ENCODE assay signal across 37 cellular contexts in the genomic region with DNA sequence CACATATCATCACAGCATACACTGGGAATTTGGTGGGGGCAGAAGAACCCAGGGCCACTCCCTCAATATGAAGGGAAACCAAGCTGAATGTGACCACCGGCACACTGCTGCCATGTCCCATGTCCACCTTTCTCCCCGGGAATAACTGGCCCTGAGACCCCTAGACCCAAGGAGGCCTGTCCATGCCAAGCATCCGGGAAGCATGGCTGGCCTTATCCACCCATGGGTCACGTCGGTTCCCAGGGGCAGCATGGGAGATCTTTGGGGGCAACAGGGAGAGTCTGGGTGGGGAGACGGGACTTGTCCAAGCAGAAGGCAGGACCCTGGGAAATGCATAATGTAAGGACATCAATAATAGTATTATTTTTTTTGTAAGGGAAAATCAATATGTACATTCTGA. TPM values are rescaled to one million over a fixed set of nuclear protein-coding genes. Genes with fewer than 3 reads are reported as not detected.
"Had no signal": no experiment of that assay in that cellular context is flagged by ENCODE, and none has a peak within 500 bp of the region (broad histone marks: within the 10 kb centered on the region; RNA-seq: fewer than 3 reads in every experiment).

No MANE protein-coding gene starts in this region.

- H3K27ac ChIP-seq: adrenal gland, breast epithelium, cardiac muscle cell, colonic mucosa, gastrocnemius medialis, WERI-Rb-1 had no signal

- H3K9me3 ChIP-seq: adrenal gland, breast epithelium, colonic mucosa, gastrocnemius medialis had no signal

- DNase-seq: activated CD4-positive, alpha-beta memory T cell treated with anti-CD3 and anti-CD28 coated beads for 36 hours; activated CD4-positive, alpha-beta T cell treated with anti-CD3 and anti-CD28 coated beads for 36 hours; activated CD4-positive, alpha-beta T cell treated with anti-CD3 and anti-CD28 coated beads, Interleukin-2, amount 10 ng/mL, durations not matched to agents 24 days and 14 days; activated CD4-positive, CD25-positive, alpha-beta regulatory T cell; activated CD4-positive, CD25-positive, alpha-beta regulatory T cell treated with anti-CD3 and anti-CD28 coated beads, Interleukin-2, amount 50 U/mL, for 72 hours; activated CD8-positive, alpha-beta memory T cell treated with anti-CD3 and anti-CD28 coated beads, Interleukin-2, amount 10 ng/mL, durations not matched to agents 7 days and 5 days; activated CD8-positive, alpha-beta memory T cell treated with anti-CD3 and anti-CD28 coated beads, Interleukin-2, amount 50 U/mL, for 4 hours; activated CD8-positive, alpha-beta T cell treated with anti-CD3 and anti-CD28 coated beads, Interleukin-2, amount 10 ng/mL, durations not matched to agents 7 days and 5 days; activated effector memory CD4-positive, alpha-beta T cell treated with anti-CD3 and anti-CD28 coated beads, Interleukin-2, amount 50 U/mL, for 16 hours; activated naive CD4-positive, alpha-beta T cell treated with anti-CD3 and anti-CD28 coated beads for 36 hours; activated naive CD8-positive, alpha-beta T cell treated with anti-CD3 and anti-CD28 coated beads for 36 hours; activated naive CD8-positive, alpha-beta T cell treated with anti-CD3 and anti-CD28 coated beads, Interleukin-2, amount 50 U/mL, for 24 hours; activated T-cell treated with anti-CD3 and anti-CD28 coated beads, Interleukin-2, amount 50 U/mL, for 1 hour; activated T-cell treated with anti-CD3 and anti-CD28 coated beads, Interleukin-2, amount 50 U/mL, for 48 hours; adrenal gland; amygdala; central memory CD4-positive, alpha-beta T cell; cerebellar nuclear complex; colonic mucosa; effector CD8-positive, alpha-beta T cell; foreskin fibroblast; gastrocnemius medialis; glutamatergic neuron; T-helper 1 cell; T-helper 17 cell; T1000; WERI-Rb-1 had no signal

- H3K36me3 ChIP-seq: adrenal gland, breast epithelium, colonic mucosa, gastrocnemius medialis had no signal

- H3K9me3 Mint-ChIP-seq: activated CD4-positive, alpha-beta memory T cell treated with anti-CD3 and anti-CD28 coated beads for 36 hours; activated CD4-positive, alpha-beta T cell treated with anti-CD3 and anti-CD28 coated beads, Interleukin-2, amount 10 ng/mL, durations not matched to agents 24 days and 14 days; activated naive CD4-positive, alpha-beta T cell treated with anti-CD3 and anti-CD28 coated beads for 36 hours; activated naive CD4-positive, alpha-beta T cell treated with anti-CD3 and anti-CD28 coated beads, Interleukin-2, amount 50 U/mL, for 24 hours; activated naive CD8-positive, alpha-beta T cell treated with anti-CD3 and anti-CD28 coated beads for 36 hours; activated naive CD8-positive, alpha-beta T cell treated with anti-CD3 and anti-CD28 coated beads, Interleukin-2, amount 50 U/mL, for 24 hours; activated T-helper 1 cell treated with anti-CD3 and anti-CD28 coated beads, Interleukin-12 subunit alpha, Interleukin-12 subunit beta, Interleukin-2, Interleukin-4 antibody, amounts not matched to agents 30 ng/mL and 10 ng/mL and 1 ng/mL, durations not matched to agents 14 hours and 24 hours and 36 hours; activated T-helper 2 cell treated with anti-CD3 and anti-CD28 coated beads, Interferon-gamma antibody, Interleukin-2, Interleukin-4, amounts not matched to agents 10 μg/mL and 5 μg/mL and 100 μg/mL, durations not matched to agents 14 hours and 24 hours and 36 hours; brain; T-helper 2 cell treated with Interferon-gamma antibody and Interleukin-4, amounts not matched to agents 5 μg/mL and 100 μg/mL, for 36 hours had no signal

- ATAC-seq: activated CD4-positive, alpha-beta T cell treated with anti-CD3 and anti-CD28 coated beads for 36 hours; activated CD8-positive, alpha-beta memory T cell treated with anti-CD3 and anti-CD28 coated beads, Interleukin-2, amount 10 ng/mL, durations not matched to agents 7 days and 5 days; activated CD8-positive, alpha-beta T cell treated with anti-CD3 and anti-CD28 coated beads, Interleukin-2, amount 10 ng/mL, durations not matched to agents 7 days and 5 days; activated naive CD8-positive, alpha-beta T cell treated with anti-CD3 and anti-CD28 coated beads, Interleukin-2, amount 50 U/mL, for 24 hours; esophagus mucosa; gastrocnemius medialis; T-helper 17 cell had no signal

- H3K27me3 Mint-ChIP-seq: activated CD4-positive, alpha-beta memory T cell treated with anti-CD3 and anti-CD28 coated beads for 36 hours; activated CD4-positive, alpha-beta T cell treated with anti-CD3 and anti-CD28 coated beads for 36 hours; activated CD4-positive, alpha-beta T cell treated with anti-CD3 and anti-CD28 coated beads, Interleukin-2, amount 10 ng/mL, durations not matched to agents 24 days and 14 days; activated CD8-positive, alpha-beta memory T cell treated with anti-CD3 and anti-CD28 coated beads, Interleukin-2, amount 10 ng/mL, durations not matched to agents 7 days and 5 days; activated naive CD4-positive, alpha-beta T cell treated with anti-CD3 and anti-CD28 coated beads, Interleukin-2, amount 50 U/mL, for 24 hours; activated naive CD8-positive, alpha-beta T cell treated with anti-CD3 and anti-CD28 coated beads for 36 hours; activated naive CD8-positive, alpha-beta T cell treated with anti-CD3 and anti-CD28 coated beads, Interleukin-2, amount 50 U/mL, for 24 hours had no signal

- FAIRE-seq: endometrium had no signal

- H3K4me3 Mint-ChIP-seq: activated CD4-positive, alpha-beta memory T cell treated with anti-CD3 and anti-CD28 coated beads for 36 hours; activated CD4-positive, alpha-beta T cell treated with anti-CD3 and anti-CD28 coated beads for 36 hours; activated CD4-positive, alpha-beta T cell treated with anti-CD3 and anti-CD28 coated beads, Interleukin-2, amount 10 ng/mL, durations not matched to agents 24 days and 14 days; activated CD8-positive, alpha-beta memory T cell treated with anti-CD3 and anti-CD28 coated beads, Interleukin-2, amount 10 ng/mL, durations not matched to agents 7 days and 5 days; activated CD8-positive, alpha-beta T cell treated with anti-CD3 and anti-CD28 coated beads, Interleukin-2, amount 10 ng/mL, durations not matched to agents 7 days and 5 days; activated naive CD4-positive, alpha-beta T cell treated with anti-CD3 and anti-CD28 coated beads for 36 hours; activated naive CD4-positive, alpha-beta T cell treated with anti-CD3 and anti-CD28 coated beads, Interleukin-2, amount 50 U/mL, for 24 hours; activated naive CD8-positive, alpha-beta T cell treated with anti-CD3 and anti-CD28 coated beads for 36 hours; activated naive CD8-positive, alpha-beta T cell treated with anti-CD3 and anti-CD28 coated beads, Interleukin-2, amount 50 U/mL, for 24 hours; activated T-helper 1 cell treated with anti-CD3 and anti-CD28 coated beads, Interleukin-12 subunit alpha, Interleukin-12 subunit beta, Interleukin-2, Interleukin-4 antibody, amounts not matched to agents 30 ng/mL and 10 ng/mL and 1 ng/mL, durations not matched to agents 14 hours and 24 hours and 36 hours; T-helper 17 cell; T-helper 2 cell treated with Interferon-gamma antibody and Interleukin-4, amounts not matched to agents 5 μg/mL and 100 μg/mL, for 36 hours had no signal

- H3K36me3 Mint-ChIP-seq: activated CD4-positive, alpha-beta memory T cell treated with anti-CD3 and anti-CD28 coated beads for 36 hours; activated CD8-positive, alpha-beta memory T cell treated with anti-CD3 and anti-CD28 coated beads, Interleukin-2, amount 10 ng/mL, durations not matched to agents 7 days and 5 days; activated naive CD4-positive, alpha-beta T cell treated with anti-CD3 and anti-CD28 coated beads, Interleukin-2, amount 50 U/mL, for 24 hours; activated naive CD8-positive, alpha-beta T cell treated with anti-CD3 and anti-CD28 coated beads for 36 hours had no signal

- H3K4me1 ChIP-seq: breast epithelium had no signal

- H3K4me3 ChIP-seq: adrenal gland, breast epithelium, cardiac muscle cell, colonic mucosa, gastrocnemius medialis had no signal

- H3K27me3 ChIP-seq: adrenal gland, breast epithelium, cardiac muscle cell, colonic mucosa, gastrocnemius medialis had no signal

- H3K27ac Mint-ChIP-seq: activated CD4-positive, alpha-beta memory T cell treated with anti-CD3 and anti-CD28 coated beads for 36 hours; activated CD4-positive, alpha-beta T cell treated with anti-CD3 and anti-CD28 coated beads for 36 hours; activated CD4-positive, alpha-beta T cell treated with anti-CD3 and anti-CD28 coated beads, Interleukin-2, amount 10 ng/mL, durations not matched to agents 24 days and 14 days; activated CD8-positive, alpha-beta memory T cell treated with anti-CD3 and anti-CD28 coated beads, Interleukin-2, amount 10 ng/mL, durations not matched to agents 7 days and 5 days; activated CD8-positive, alpha-beta T cell treated with anti-CD3 and anti-CD28 coated beads, Interleukin-2, amount 10 ng/mL, durations not matched to agents 7 days and 5 days; activated naive CD4-positive, alpha-beta T cell treated with anti-CD3 and anti-CD28 coated beads for 36 hours; activated naive CD4-positive, alpha-beta T cell treated with anti-CD3 and anti-CD28 coated beads, Interleukin-2, amount 50 U/mL, for 24 hours; activated naive CD8-positive, alpha-beta T cell treated with anti-CD3 and anti-CD28 coated beads for 36 hours; activated naive CD8-positive, alpha-beta T cell treated with anti-CD3 and anti-CD28 coated beads, Interleukin-2, amount 50 U/mL, for 24 hours; activated T-helper 1 cell treated with anti-CD3 and anti-CD28 coated beads, Interleukin-12 subunit alpha, Interleukin-12 subunit beta, Interleukin-2, Interleukin-4 antibody, amounts not matched to agents 30 ng/mL and 10 ng/mL and 1 ng/mL, durations not matched to agents 14 hours and 24 hours and 36 hours; activated T-helper 2 cell treated with anti-CD3 and anti-CD28 coated beads, Interferon-gamma antibody, Interleukin-2, Interleukin-4, amounts not matched to agents 10 μg/mL and 5 μg/mL and 100 μg/mL, durations not matched to agents 14 hours and 24 hours and 36 hours; T-helper 17 cell; T-helper 2 cell treated with Interferon-gamma antibody and Interleukin-4, amounts not matched to agents 5 μg/mL and 100 μg/mL, for 36 hours had no signal

RNA-seq across cellular contexts. Expression of a gene that starts 34.9 kb away (rescaled TPM):
- total RNA-seq: dermis microvascular lymphatic vessel endothelial cell had no signal
